In the genomic region with DNA sequence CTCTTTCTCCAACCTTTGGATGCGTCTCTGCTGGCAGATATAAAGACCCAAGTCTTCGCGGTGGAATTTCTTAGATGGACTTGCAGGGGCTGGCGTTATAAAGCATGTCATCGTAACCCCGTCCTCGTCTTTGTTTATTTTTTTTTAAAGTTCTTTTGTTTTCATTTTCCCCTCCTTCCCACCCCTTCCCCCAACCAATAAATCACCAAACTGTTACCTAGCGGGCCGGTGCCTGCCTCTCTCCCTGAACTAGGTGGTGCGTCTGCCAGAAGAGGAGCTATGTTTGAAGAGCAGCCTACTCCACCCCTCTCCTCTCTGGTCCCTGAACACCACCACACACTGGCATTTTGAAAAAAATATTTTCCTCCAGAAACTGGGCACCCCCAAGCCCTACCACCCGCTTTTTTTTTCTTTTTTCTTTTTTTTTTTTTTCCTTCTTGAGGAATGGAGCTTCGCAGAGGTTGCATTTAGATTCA, we compare ENCODE assay signal across 9 cellular contexts. TPM values are rescaled to one million over a fixed set of nuclear protein-coding genes. Genes with fewer than 3 reads are reported as not detected.
DNase-seq lines count a peak whose midpoint lies in the region; ATAC-seq and TF ChIP-seq lines count a peak whose summit lies in the region.
"Had no signal": no experiment of that assay in that cellular context is flagged by ENCODE, and none has a peak within 500 bp of the region (broad histone marks: within the 10 kb centered on the region; RNA-seq: fewer than 3 reads in every experiment).

A gene (plus strand): TSS at position 434 of the 476 bp plus-strand sequence. CDS start 228 bp downstream, outside the sequence.

- TF ChIP-seq CTCF in neutrophil (IDR thresholded peaks at IDR 0.05) (no peak), brain microvascular endothelial cell (IDR thresholded peaks at IDR 0.05; ENCODE audit: low read depth, low read length, missing control alignments) (no peak)

- H3K9me3 Mint-ChIP-seq in effector memory CD8-positive, alpha-beta T cell: no peaks in the 10 kb centered on the region

- no peaks in the 10 kb centered on the region for H3K9me3 ChIP-seq in neutrophil

- no peak within 1 kb of the TSS for H3K27ac Mint-ChIP-seq in effector memory CD8-positive, alpha-beta T cell

- peak; percentile 50 for DNase-seq in G401 (ENCODE audit: low spot score)
- DNase-seq in NCI-H345 (lab: John Stamatoyannopoulos, UW): peak; percentile 64
- DNase-seq in effector memory CD8-positive, alpha-beta T cell: no peak
- no peak for DNase-seq in UCSD-AML1 (lab: John Stamatoyannopoulos, UW; ENCODE audit: unreplicated experiment)
- DNase-seq in brain microvascular endothelial cell: no peak
- DNase-seq in DMS153 treated with DMSO at 0.1 percent for 48 hours (lab: John Stamatoyannopoulos, UW; ENCODE audit: unreplicated experiment): no peak

- H3K36me3 Mint-ChIP-seq in effector memory CD8-positive, alpha-beta T cell (ENCODE audit: insufficient read depth): no peaks in the 10 kb centered on the region

- no peak for ATAC-seq in effector memory CD8-positive, alpha-beta T cell (replicated peaks)
- no peak for ATAC-seq in GM18868 (IDR thresholded peaks at IDR 0.05; ENCODE audit: unreplicated experiment)

- peak within 1 kb of the TSS; percentile 16 to 26 for H3K4me3 Mint-ChIP-seq in effector memory CD8-positive, alpha-beta T cell

- H3K27me3 ChIP-seq in neutrophil (peaks cover 73% of the 10 kb centered on the region), brain microvascular endothelial cell (replicated peaks) (peaks cover 53% of the 10 kb centered on the region)

- H3K4me3 ChIP-seq in neutrophil (ENCODE audit: low read depth in 1 of 2, low read length in 1 of 2) (peak within 1 kb of the TSS; percentile 73 to 76), brain microvascular endothelial cell (ENCODE audit: low read depth, low read length) (no peak within 1 kb of the TSS)

- H3K27ac ChIP-seq in neutrophil (peak within 1 kb of the TSS; percentile 69), brain microvascular endothelial cell (no peak within 1 kb of the TSS)

- no peaks in the 10 kb centered on the region for H3K36me3 ChIP-seq in neutrophil
- no peaks in the 10 kb centered on the region for H3K36me3 ChIP-seq in brain microvascular endothelial cell (replicated peaks)

- H3K4me1 ChIP-seq in neutrophil (ENCODE audit: control insufficient read depth in 1 of 2, insufficient read depth in 1 of 2, low read depth in 1 of 2, low read length in 1 of 2): peaks cover 39 to 44% of the 10 kb centered on the region in 2 experiments

- peaks cover 0 to 4% of the 10 kb centered on the region in 2 donors for H3K4me1 Mint-ChIP-seq in effector memory CD8-positive, alpha-beta T cell (ENCODE audit: low read depth in 2 of 2)

- peaks cover 62 to 81% of the 10 kb centered on the region in 2 donors for H3K27me3 Mint-ChIP-seq in effector memory CD8-positive, alpha-beta T cell

- in situ Hi-C loops in G401 (cut with HindIII; ENCODE audit: low sequenced_read_pairs) (no loop called here), brain microvascular endothelial cell (cut with HindIII; ENCODE audit: low pct_ligation_motif_present, low sequenced_read_pairs) (no loop called here)

RNA-seq across cellular contexts. Expression of the gene that starts here (rescaled TPM):
- not detected in 2 replicates for total RNA-seq in G401 (2014; rRNA removed; shearing (Covaris generic))
- total RNA-seq: pulmonary artery endothelial cell had no signal

Comparison
In these comparisons a context has a peak if more than half of its experiments do, and no peak if none do; other contexts are left out.
1. Peak in DNase-seq in G401; RNA of the gene not detected or under 1 TPM.